17 cellular contexts compared by ENCODE assay signal in genomic region chr20:25548613-25549086, GRCh38. TPM values are rescaled to one million over a fixed set of nuclear protein-coding genes. Genes with fewer than 3 reads are reported as not detected.
DNase-seq lines count a peak whose midpoint lies in the region; ATAC-seq, FAIRE-seq and TF ChIP-seq lines count a peak whose summit lies in the region.
"Had no signal": no experiment of that assay in that cellular context is flagged by ENCODE, and none has a peak within 500 bp of the region (broad histone marks: within the 10 kb centered on the region; RNA-seq: fewer than 3 reads in every experiment).

No MANE protein-coding gene starts in this region.

- CTCF ChIA-PET in A549 (lab: Yijun Ruan, JAX) = interaction anchor here (0.6 to 1.7 kb wide), 5 partner anchors 8 to 196 kb away, joined by 3 to 4 read pairs (median 4); no protein-coding TSS in a partner anchor

- TF ChIP-seq CTCF in A549 (IDR thresholded peaks at IDR 0.05) = no peak
- TF ChIP-seq CTCF in hepatocyte (IDR thresholded peaks at IDR 0.05; ENCODE audit: poor library complexity) = no peak
- TF ChIP-seq CTCF in parathyroid adenoma (IDR thresholded peaks at IDR 0.05) = no peak

- no peaks in the 10 kb centered on the region for H3K9me2 ChIP-seq in hepatocyte (replicated peaks; ENCODE audit: insufficient read depth)

- POLR2A ChIA-PET in A549 (lab: Yijun Ruan, JAX) = interaction anchor here (0.9 kb wide), 1 partner anchor 29 kb away, joined by 3 read pairs; no protein-coding TSS in a partner anchor

- H3K27ac ChIP-seq in A549 (peak overlapping the region; percentile 43 to 84), hepatocyte (peak overlapping the region; percentile 92), parathyroid adenoma (peak overlapping the region; percentile 87)

- no peak for FAIRE-seq in A549 (lab: Jason Lieb, UNC)
- FAIRE-seq: A204.1 had no signal

- WGBS in A549 (ENCODE audit: missing lambda C conversion rate) = 78% methylated on average over 10 of the region's 14 CpGs
- 70% methylated on average over 2 of the region's 14 CpGs for WGBS in hepatocyte (ENCODE audit: low lambda C conversion rate, missing lambda C conversion rate)

- no peak for TF ChIP-seq RAD21 in A549 (conservative IDR thresholded peaks at IDR 0.05 in 1 of 2, IDR thresholded peaks at IDR 0.05 in 1 of 2)

- peak overlapping the region; percentile 41; the same call in 2 of the 3 replicates for H3K4me2 ChIP-seq in A549
- no peak overlapping the region for H3K4me2 ChIP-seq in hepatocyte
- H3K4me2 ChIP-seq in parathyroid adenoma (ENCODE audit: low read length) = no peak overlapping the region

- no peaks in the 10 kb centered on the region for H3K27me3 ChIP-seq in hepatocyte
- no peaks in the 10 kb centered on the region for H3K27me3 ChIP-seq in parathyroid adenoma (ENCODE audit: control insufficient read depth, insufficient read depth, low read length)

- TF ChIP-seq POLR2A in A549 (IDR thresholded peaks at IDR 0.05; ENCODE audit: low read length) = no peak

- no peak overlapping the region for H3K4me3 ChIP-seq in A549
- H3K4me3 ChIP-seq in hepatocyte = no peak overlapping the region
- H3K4me3 ChIP-seq in parathyroid adenoma (ENCODE audit: low read depth, low read length) = no peak overlapping the region

- no peaks in the 10 kb centered on the region for H3K9me3 ChIP-seq in A549
- H3K9me3 ChIP-seq in hepatocyte (ENCODE audit: low read depth) = no peaks in the 10 kb centered on the region
- no peaks in the 10 kb centered on the region for H3K9me3 ChIP-seq in parathyroid adenoma (ENCODE audit: control insufficient read depth, low read length)

- no peak overlapping the region for H2AFZ ChIP-seq in hepatocyte
- no peak overlapping the region for H2AFZ ChIP-seq in parathyroid adenoma

- ATAC-seq in A549 = peak in 1 of 2 experiments; percentile 11; a peak in 1 of 6 replicates
- ATAC-seq: Right ventricle myocardium inferior had no signal

- DNase-seq in A549 (ENCODE audit: low read depth in 1 of 2, low spot score in 1 of 2) (peak in 1 of 2 experiments; percentile 35), MV-4-11 (lab: John Stamatoyannopoulos, UW) (peak; percentile 21), hepatocyte (ENCODE audit: low spot score) (no peak), NOMO-1 treated with dmso at 0.1 percent for 144 hours (lab: John Stamatoyannopoulos, UW; ENCODE audit: unreplicated experiment) (no peak), NCI-H2196 (lab: John Stamatoyannopoulos, UW; ENCODE audit: unreplicated experiment) (no peak), SKM-1 (lab: John Stamatoyannopoulos, UW; ENCODE audit: unreplicated experiment) (no peak)
- DNase-seq in activated effector memory CD4-positive, alpha-beta T cell treated with anti-CD3 and anti-CD28 coated beads, Interleukin-2, amount 50 U/mL, for 16 hours = no peak
- DNase-seq: COR-L47, HCEC 1CT, NCI-H1048, NCI-H2107, NCI-H446, NCI-H748 treated with DMSO at 0.1 percent for 48 hours had no signal

- H3K9ac ChIP-seq in parathyroid adenoma = no peak overlapping the region

- peaks cover 13% of the 10 kb centered on the region for H4K20me1 ChIP-seq in hepatocyte (ENCODE audit: insufficient read depth, poor library complexity, severe bottlenecking)

- no peak for TF ChIP-seq EP300 in A549 (IDR thresholded peaks at IDR 0.05)

- peaks cover 73% of the 10 kb centered on the region for H3K79me2 ChIP-seq in hepatocyte
- H3K79me2 ChIP-seq in parathyroid adenoma = peaks cover 18% of the 10 kb centered on the region

- H3K4me1 ChIP-seq in A549 (peaks cover 84% of the 10 kb centered on the region), hepatocyte (ENCODE audit: insufficient read depth) (peaks cover 75% of the 10 kb centered on the region), parathyroid adenoma (peaks cover 87% of the 10 kb centered on the region)

- no peaks in the 10 kb centered on the region for H3K36me3 ChIP-seq in hepatocyte (replicated peaks; ENCODE audit: insufficient read depth, low read depth)
- no peaks in the 10 kb centered on the region for H3K36me3 ChIP-seq in parathyroid adenoma (ENCODE audit: control insufficient read depth, insufficient read depth, low read length)

TF ChIP-seq in A549, 52 proteins besides CTCF, POLR2A, EP300 and RAD21:
- TF ChIP-seq ZSCAN20 (CRISPR knock-in tag; IDR thresholded peaks at IDR 0.05) (no peak), REST (IDR thresholded peaks at IDR 0.05) (no peak), RARB (CRISPR knock-in tag; IDR thresholded peaks at IDR 0.05) (no peak), CHD4 (IDR thresholded peaks at IDR 0.05; ENCODE audit: borderline replicate concordance) (no peak), CHD2 (IDR thresholded peaks at IDR 0.05; ENCODE audit: low read length, partially characterized antibody) (no peak), ZNF302 (CRISPR knock-in tag; IDR thresholded peaks at IDR 0.05) (no peak), KDM1A (IDR thresholded peaks at IDR 0.05; ENCODE audit: low read depth) (no peak), E2F6 (IDR thresholded peaks at IDR 0.05; ENCODE audit: borderline replicate concordance, low read depth) (no peak), HEYL (CRISPR knock-in tag; IDR thresholded peaks at IDR 0.05) (no peak)

RNA-seq across cellular contexts. Expression of gene NINL, which starts 36.7 kb away (rescaled TPM):
- polyA plus RNA-seq in A549 (2011; rRNA removed) (15.3 and 22.4 TPM in 2 replicates), A549 (2017; fragmentation: RNase III; extraction: RNeasy Plus Mini Kit Qiagen cat#74134 plus additional on column Dnase treatment) (13.2 to 23.4 TPM (median 20.2 TPM) in 3 replicates), hepatocyte (24.5 and 31.7 TPM in 2 replicates)
- polyA plus RNA-seq in A549 (2012; cell fraction: cytosol; rRNA removed) = 20.0 and 20.8 TPM in 2 replicates
- polyA plus RNA-seq in A549 (2012; cell fraction: nucleus; rRNA removed) = 45.7 and 48.9 TPM in 2 replicates
- polyA minus RNA-seq in A549 (2011; rRNA and poly(A)+ RNA removed) = 13.1 and 20.6 TPM in 2 replicates
- 23.2 and 27.1 TPM in 2 replicates for total RNA-seq in hepatocyte
- total RNA-seq: HT1080 had no signal
